9 cellular contexts compared by ENCODE assay signal in the genomic region with DNA sequence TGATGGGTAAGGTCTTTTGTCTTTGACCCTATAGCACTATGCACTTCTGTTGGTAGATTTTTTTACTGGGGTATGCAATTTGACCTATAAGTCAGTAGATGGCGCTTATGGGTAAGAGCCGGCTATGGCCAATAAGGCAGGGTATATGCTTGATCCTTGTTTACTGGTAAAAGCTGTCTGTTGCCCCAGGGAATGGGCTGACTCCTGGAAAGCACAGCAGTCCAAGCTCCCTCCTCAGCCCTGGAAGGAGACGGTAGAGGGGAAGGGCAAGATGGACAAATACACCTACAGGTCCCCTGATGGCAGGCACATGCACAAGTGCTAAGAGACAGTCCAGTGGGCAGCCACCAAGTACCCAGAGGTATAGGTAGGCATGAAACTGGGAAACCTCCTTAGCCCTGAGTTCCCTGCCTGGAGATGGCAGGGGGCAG.
DNase-seq lines count a peak whose midpoint lies in the region; ATAC-seq, FAIRE-seq and TF ChIP-seq lines count a peak whose summit lies in the region.
"Had no signal": no experiment of that assay in that cellular context is flagged by ENCODE, and none has a peak within 500 bp of the region (broad histone marks: within the 10 kb centered on the region; RNA-seq: fewer than 3 reads in every experiment).

No MANE protein-coding gene starts in this region.

- no peaks in the 10 kb centered on the region for H3K36me3 ChIP-seq in pancreas

- no peak overlapping the region for H3K27ac ChIP-seq in pancreas
- H3K27ac ChIP-seq: skin epidermis had no signal

- TF ChIP-seq CTCF in pancreas (IDR thresholded peaks at IDR 0.05): peak; percentile 25 to 43 (median 40)

- FAIRE-seq in GM19239 (lab: Jason Lieb, UNC) (no peak), pancreas (lab: Jason Lieb, UNC) (no peak)

- no peak overlapping the region for H3K4me3 ChIP-seq in pancreas
- H3K4me3 ChIP-seq: skin epidermis had no signal

- DNase-seq in DMS153 (lab: John Stamatoyannopoulos, UW) (peak; percentile 18), GM19239 (ENCODE audit: insufficient read length, low spot score) (peak; percentile 2), RPMI8226 (peak; percentile 6), fibroblast of peridontal ligament (ENCODE audit: extremely low read depth) (peak; percentile 65), pancreas (peak in 1 of 6 donors; percentile 15)
- DNase-seq in stimulated activated naive CD4-positive, alpha-beta T cell (lab: John Stamatoyannopoulos, UW): no peak
- DNase-seq in effector CD4-positive, alpha-beta T cell: no peak

- ATAC-seq in HG03378 (IDR thresholded peaks at IDR 0.05; ENCODE audit: unreplicated experiment) (peak; percentile 87), pancreas (peak; percentile 53 to 87 (median 77))

- no peaks in the 10 kb centered on the region for H3K27me3 ChIP-seq in pancreas

- H3K9me3 ChIP-seq in pancreas: no peaks in the 10 kb centered on the region

- no peaks in the 10 kb centered on the region for H3K4me1 ChIP-seq in pancreas

- 1 to 3% methylated on average over 3 of the region's 3 CpGs for WGBS in pancreas, 2 donors

- intact Hi-C loops in pancreas (cut with DNase I): no loop called here

Comparison
In these comparisons a context has a peak if more than half of its experiments do, and no peak if none do; other contexts are left out.
1. DNase-seq: peak in DMS153 (single experiment), GM19239 (single experiment), RPMI8226 (single experiment) and fibroblast of peridontal ligament (single experiment); none in stimulated activated naive CD4-positive, alpha-beta T cell (0 of 6) and effector CD4-positive, alpha-beta T cell (single experiment).